Comparison of ENCODE assay signal across 12 cellular contexts in the genomic region with DNA sequence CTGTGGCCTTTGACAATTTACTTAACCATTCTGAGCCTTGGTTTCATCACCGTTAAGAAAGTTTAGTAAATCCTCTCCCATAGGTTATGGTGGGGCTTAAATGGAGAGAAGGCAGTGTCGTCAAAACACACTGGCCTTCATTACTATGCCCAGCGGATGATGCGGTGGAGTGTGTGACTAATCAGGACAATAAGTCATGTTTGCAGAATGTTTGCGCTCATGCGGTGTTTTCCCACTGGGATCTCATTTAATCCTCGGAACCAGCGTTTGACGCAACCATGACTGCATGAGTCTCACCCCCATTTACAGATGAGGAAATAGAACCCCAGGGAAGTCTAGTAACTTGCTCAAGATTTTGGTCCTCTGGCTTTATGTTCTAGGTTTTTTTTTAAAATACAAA. TPM values are rescaled to one million over a fixed set of nuclear protein-coding genes. Genes with fewer than 3 reads are reported as not detected.
DNase-seq lines count a peak whose midpoint lies in the region; ATAC-seq, FAIRE-seq and TF ChIP-seq lines count a peak whose summit lies in the region.
"Had no signal": no experiment of that assay in that cellular context is flagged by ENCODE, and none has a peak within 500 bp of the region (broad histone marks: within the 10 kb centered on the region; RNA-seq: fewer than 3 reads in every experiment).

No MANE protein-coding gene starts in this region.

- H3K18ac ChIP-seq in neuronal stem cell (ENCODE audit: low read length): no peak overlapping the region

- H3K9ac ChIP-seq in astrocyte (ENCODE audit: low read length) (peak overlapping the region; percentile 20), neuronal stem cell (ENCODE audit: low read depth, low read length, poor library complexity) (no peak overlapping the region)

- no peak overlapping the region for H2BK15ac ChIP-seq in neuronal stem cell (ENCODE audit: low read length)

- H3K79me1 ChIP-seq in neuronal stem cell (ENCODE audit: low read depth, low read length): no peaks in the 10 kb centered on the region

- H3K27me3 Mint-ChIP-seq in astrocyte (ENCODE audit: low read depth, unreplicated experiment): peaks cover 20% of the 10 kb centered on the region
- H3K27me3 Mint-ChIP-seq: stimulated activated naive CD8-positive, alpha-beta T cell treated with anti-CD3 and anti-CD28 coated beads, Interleukin-15, amount 100 ng/mL, for 72 hours had no signal

- H2BK5ac ChIP-seq in neuronal stem cell (ENCODE audit: low read length): no peak overlapping the region

- H4K20me1 ChIP-seq in astrocyte (ENCODE audit: insufficient read depth, low read length): no peaks in the 10 kb centered on the region

- H3K4me2 ChIP-seq in astrocyte (ENCODE audit: low read length) (peak overlapping the region; percentile 14), neuronal stem cell (ENCODE audit: insufficient read depth, low read length, poor library complexity, severe bottlenecking) (no peak overlapping the region)

- H3K36me3 Mint-ChIP-seq in astrocyte (ENCODE audit: low read depth, unreplicated experiment): peaks cover 1% of the 10 kb centered on the region
- H3K36me3 Mint-ChIP-seq: CD4-positive, alpha-beta memory T cell had no signal

- H3K79me2 ChIP-seq in ACC112 (ENCODE audit: control insufficient read depth, insufficient read depth, low read length, unreplicated experiment) (no peaks in the 10 kb centered on the region), astrocyte (ENCODE audit: insufficient read depth, low read length) (no peaks in the 10 kb centered on the region)

- no peak overlapping the region for H2BK120ac ChIP-seq in neuronal stem cell (ENCODE audit: low read depth, low read length)

- no peaks in the 10 kb centered on the region for H3K36me3 ChIP-seq in ACC112 (ENCODE audit: insufficient read depth, low read length)
- no peaks in the 10 kb centered on the region for H3K36me3 ChIP-seq in astrocyte (ENCODE audit: insufficient read depth, low read length)
- no peaks in the 10 kb centered on the region for H3K36me3 ChIP-seq in neuronal stem cell (replicated peaks in 1 of 2; ENCODE audit: control insufficient read depth in 2 of 2, insufficient read depth in 2 of 2, low read length in 2 of 2)

- no peak for TF ChIP-seq CTCF in astrocyte (IDR thresholded peaks at IDR 0.05; ENCODE audit: insufficient read depth, low read depth, low read length)

- H3K4me1 ChIP-seq in ACC112 (ENCODE audit: control insufficient read depth, insufficient read depth, low read length, unreplicated experiment) (peaks cover 19% of the 10 kb centered on the region), astrocyte (ENCODE audit: insufficient read depth, low read length) (peaks cover 12% of the 10 kb centered on the region), neuronal stem cell (ENCODE audit: control insufficient read depth in 2 of 2, insufficient read depth in 1 of 2, low read depth in 1 of 2, low read length in 2 of 2) (no peaks in the 10 kb centered on the region)

- no CpG with 5 or more reads among the region's 9 CpGs for WGBS in neuronal stem cell (ENCODE audit: extremely low coverage in 2 of 2, insufficient read length in 2 of 2, insufficient replicate concordance in 1 of 2), 2 donors

- no peak overlapping the region for H4K8ac ChIP-seq in neuronal stem cell (ENCODE audit: low read depth, low read length)

- no peaks in the 10 kb centered on the region for H3K9me3 ChIP-seq in astrocyte (ENCODE audit: insufficient read depth, low read depth, low read length)
- H3K9me3 ChIP-seq in neuronal stem cell (replicated peaks in 1 of 2; ENCODE audit: control insufficient read depth in 2 of 2, insufficient read depth in 1 of 2, low read depth in 1 of 2, low read length in 2 of 2): no peaks in the 10 kb centered on the region

- H3K27ac ChIP-seq in ACC112 (ENCODE audit: low read depth, low read length) (peak overlapping the region; percentile 81), astrocyte (ENCODE audit: low read depth, low read length) (peak overlapping the region; percentile 62), neuronal stem cell (replicated peaks; ENCODE audit: low read length) (no peak overlapping the region)

- no peak overlapping the region for H2BK12ac ChIP-seq in neuronal stem cell (ENCODE audit: low read length)

- H3K23ac ChIP-seq in neuronal stem cell (ENCODE audit: low read depth, low read length, poor library complexity): no peak overlapping the region

- H2AFZ ChIP-seq in ACC112 (ENCODE audit: low read length, unreplicated experiment): peak overlapping the region; percentile 24
- no peak overlapping the region for H2AFZ ChIP-seq in astrocyte (ENCODE audit: low read depth, low read length)
- no peak overlapping the region for H2AFZ ChIP-seq in neuronal stem cell (ENCODE audit: low read length)

- H3K4ac ChIP-seq in neuronal stem cell (ENCODE audit: low read length): no peak overlapping the region

- no peak overlapping the region for H3K4me3 ChIP-seq in ACC112 (ENCODE audit: low read depth, low read length)
- no peak overlapping the region for H3K4me3 ChIP-seq in astrocyte (ENCODE audit: insufficient read depth, low read depth, low read length)
- no peak overlapping the region for H3K4me3 ChIP-seq in neuronal stem cell (ENCODE audit: low read length in 2 of 2)

- DNase-seq in HCEC 1CT (peak; percentile 86), astrocyte (ENCODE audit: low read depth) (peak; percentile 94), kidney glomerular epithelial cell (lab: John Stamatoyannopoulos, UW) (peak; percentile 33), neuronal stem cell (ENCODE audit: low spot score) (no peak)
- DNase-seq: CD4-positive, alpha-beta memory T cell; stimulated activated naive CD8-positive, alpha-beta T cell treated with anti-CD3 and anti-CD28 coated beads, Interleukin-15, amount 100 ng/mL, for 72 hours had no signal

- H3K27me3 ChIP-seq in ACC112 (ENCODE audit: insufficient read depth, low read length) (no peaks in the 10 kb centered on the region), astrocyte (ENCODE audit: insufficient read depth, low read length) (peaks cover 4% of the 10 kb centered on the region), neuronal stem cell (ENCODE audit: control insufficient read depth in 3 of 3, insufficient read depth in 3 of 3, low read depth in 1 of 3, low read length in 3 of 3) (peaks cover 0 to 11% (median 0%) of the 10 kb centered on the region in 3 experiments)

- H2AK5ac ChIP-seq in neuronal stem cell (ENCODE audit: low read depth, low read length): no peak overlapping the region

- peaks cover 1% of the 10 kb centered on the region for H3K9me3 Mint-ChIP-seq in astrocyte (ENCODE audit: unreplicated experiment)
- H3K9me3 Mint-ChIP-seq: CD4-positive, alpha-beta memory T cell; stimulated activated naive CD8-positive, alpha-beta T cell treated with anti-CD3 and anti-CD28 coated beads, Interleukin-15, amount 100 ng/mL, for 72 hours; T-helper 1 cell treated with Interleukin-12 subunit alpha and Interleukin-12 subunit beta and Interleukin-4 antibody, amounts not matched to agents 30 μg/mL and 1 μg/mL, for 36 hours had no signal

- no peak for FAIRE-seq in astrocyte (lab: Jason Lieb, UNC)
- FAIRE-seq: colon had no signal

- ATAC-seq in GM21381 (IDR thresholded peaks at IDR 0.05; ENCODE audit: unreplicated experiment) (no peak), HG02938 (IDR thresholded peaks at IDR 0.05; ENCODE audit: unreplicated experiment) (no peak), HG03354 (IDR thresholded peaks at IDR 0.05; ENCODE audit: poor library complexity, severe bottlenecking, unreplicated experiment) (no peak)
- ATAC-seq: stimulated activated naive CD8-positive, alpha-beta T cell treated with anti-CD3 and anti-CD28 coated beads, Interleukin-15, amount 100 ng/mL, for 72 hours had no signal

- no peak overlapping the region for H3K27ac Mint-ChIP-seq in astrocyte (ENCODE audit: unreplicated experiment)
- H3K27ac Mint-ChIP-seq: CD4-positive, alpha-beta memory T cell; stimulated activated naive CD8-positive, alpha-beta T cell treated with anti-CD3 and anti-CD28 coated beads, Interleukin-15, amount 100 ng/mL, for 72 hours; T-helper 1 cell treated with Interleukin-12 subunit alpha and Interleukin-12 subunit beta and Interleukin-4 antibody, amounts not matched to agents 30 μg/mL and 1 μg/mL, for 36 hours had no signal

- H3K4me3 Mint-ChIP-seq in astrocyte (ENCODE audit: unreplicated experiment): no peak overlapping the region
- H3K4me3 Mint-ChIP-seq: CD4-positive, alpha-beta memory T cell; stimulated activated naive CD8-positive, alpha-beta T cell treated with anti-CD3 and anti-CD28 coated beads, Interleukin-15, amount 100 ng/mL, for 72 hours; T-helper 1 cell treated with Interleukin-12 subunit alpha and Interleukin-12 subunit beta and Interleukin-4 antibody, amounts not matched to agents 30 μg/mL and 1 μg/mL, for 36 hours had no signal

- no peak overlapping the region for H3K14ac ChIP-seq in neuronal stem cell (ENCODE audit: low read length)

- H3K4me1 Mint-ChIP-seq in astrocyte (ENCODE audit: low read depth, unreplicated experiment): peaks cover 3% of the 10 kb centered on the region
- H3K4me1 Mint-ChIP-seq: CD4-positive, alpha-beta memory T cell; stimulated activated naive CD8-positive, alpha-beta T cell treated with anti-CD3 and anti-CD28 coated beads, Interleukin-15, amount 100 ng/mL, for 72 hours had no signal

- no peak overlapping the region for H4K91ac ChIP-seq in neuronal stem cell (ENCODE audit: low read depth, low read length, poor library complexity)

RNA-seq across cellular contexts. Expression of gene SLC26A9, which starts 17.5 kb away (rescaled TPM):
- not detected in 2 replicates for total RNA-seq in astrocyte
- polyA plus RNA-seq in neuronal stem cell (2013, experiment 1 of 2): 0.03 TPM
- polyA plus RNA-seq in neuronal stem cell (2013, experiment 2 of 2): 0.03 TPM
- total RNA-seq: CD4-positive, alpha-beta memory T cell had no signal
- polyA plus RNA-seq: CD4-positive, alpha-beta memory T cell had no signal
